ENCODE assay signal across 20 cellular contexts in the genomic region with DNA sequence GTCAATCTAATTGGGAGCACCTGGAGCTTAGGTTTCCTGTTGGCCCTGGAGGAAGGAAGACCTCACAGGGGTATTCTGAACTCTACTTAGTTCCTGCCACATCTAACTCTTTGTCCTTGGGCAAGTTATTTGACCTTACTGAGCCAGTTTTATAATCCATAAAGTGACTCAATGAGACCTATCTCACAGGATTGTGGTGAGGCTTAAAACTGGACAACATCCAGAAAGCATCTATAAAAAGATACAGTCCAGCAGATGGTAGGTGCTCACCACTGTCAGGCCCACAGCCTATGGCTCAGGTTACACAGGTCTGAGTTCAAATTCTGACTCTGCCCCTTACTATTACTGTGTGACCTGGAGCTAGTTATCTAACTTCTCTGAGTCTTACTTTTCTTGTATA. TPM values are rescaled to one million over a fixed set of nuclear protein-coding genes. Genes with fewer than 3 reads are reported as not detected.
DNase-seq lines count a peak whose midpoint lies in the region; ATAC-seq, FAIRE-seq and TF ChIP-seq lines count a peak whose summit lies in the region.
"Had no signal": no experiment of that assay in that cellular context is flagged by ENCODE, and none has a peak within 500 bp of the region (broad histone marks: within the 10 kb centered on the region; RNA-seq: fewer than 3 reads in every experiment).

No MANE protein-coding gene starts in this region.

- no peak overlapping the region for H2AFZ ChIP-seq in PC-3 (ENCODE audit: low read length)

- H3K9me3 Mint-ChIP-seq in MCF 10A (ENCODE audit: unreplicated experiment): no peaks in the 10 kb centered on the region
- H3K9me3 Mint-ChIP-seq: CD4-positive, CD25-positive, alpha-beta regulatory T cell had no signal

- no peak overlapping the region for H3K4me2 ChIP-seq in PC-3 (ENCODE audit: low read length)
- H3K4me2 ChIP-seq: A549 had no signal

- no peaks in the 10 kb centered on the region for H3K36me3 Mint-ChIP-seq in MCF 10A (ENCODE audit: insufficient read depth, unreplicated experiment)

- H3K79me2 ChIP-seq in PC-3 (ENCODE audit: low read length): no peaks in the 10 kb centered on the region

- H3K4me3 Mint-ChIP-seq in MCF 10A (ENCODE audit: unreplicated experiment): no peak overlapping the region
- H3K4me3 Mint-ChIP-seq: CD4-positive, CD25-positive, alpha-beta regulatory T cell had no signal

- no peak for FAIRE-seq in D721Med (lab: Jason Lieb, UNC)
- FAIRE-seq: A549 had no signal

- no peak for TF ChIP-seq POLR2A in breast epithelium (IDR thresholded peaks at IDR 0.05)
- TF ChIP-seq POLR2A in testis (IDR thresholded peaks at IDR 0.05): no peak

- intact Hi-C loops in MCF 10A (cut with micrococcal nuclease): no loop called here
- intact Hi-C loops in breast epithelium (cut with DNase I; ENCODE audit: low total_unique reads): no loop called here
- intact Hi-C loops in PC-3 (cut with micrococcal nuclease): no loop called here
- intact Hi-C loops in testis (cut with DNase I; ENCODE audit: low total_unique reads): no loop called here

- H3K9me3 ChIP-seq in breast epithelium (no peaks in the 10 kb centered on the region), PC-3 (ENCODE audit: low read length) (no peaks in the 10 kb centered on the region), testis (no peaks in the 10 kb centered on the region)
- H3K9me3 ChIP-seq: A549, MG63, Peyer's patch had no signal

- BruUV-seq in MCF 10A (replicated peaks; lab: Mats Ljungman, UMichigan): no TSS peak
- BruUV-seq in PC-3 (replicated peaks; lab: Mats Ljungman, UMichigan): no TSS peak

- no peaks in the 10 kb centered on the region for H3K4me1 Mint-ChIP-seq in MCF 10A (ENCODE audit: insufficient read depth, unreplicated experiment)

- DNase-seq in MCF 10A (ENCODE audit: unreplicated experiment) (peak; percentile 11), breast epithelium (ENCODE audit: low spot score in 2 of 2) (no peak), PC-3 (peak; percentile 18), choroid plexus epithelial cell (ENCODE audit: low read depth) (peak; percentile 56), testis (no peak), NCI-H2196 treated with DMSO at 0.1 percent for 48 hours (lab: John Stamatoyannopoulos, UW; ENCODE audit: unreplicated experiment) (no peak), D721Med (ENCODE audit: insufficient read length, low spot score) (no peak), iPS-NIHi7 (ENCODE audit: extremely low spot score) (no peak)
- DNase-seq: Calu3; CD4-positive, CD25-positive, alpha-beta regulatory T cell; H7; KBM-7; MG63; NCI-H1092 treated with DMSO at 0.1 percent for 48 hours; NCI-H1694 treated with DMSO at 0.1 percent for 48 hours; NCI-H446 treated with DMSO at 0.1 percent for 48 hours; NCI-H748 treated with DMSO at 0.1 percent for 48 hours; Peyer's patch; SHP77 treated with DMSO at 0.1 percent for 48 hours had no signal

- no peaks in the 10 kb centered on the region for H3F3A ChIP-seq in PC-3 (ENCODE audit: low read length, unreplicated experiment)

- no peak overlapping the region for H3K9ac ChIP-seq in PC-3 (ENCODE audit: low read length)

- ATAC-seq in PC-3: peak; percentile 61
- ATAC-seq: A549 had no signal

- H3K4me3 ChIP-seq in breast epithelium (no peak overlapping the region), PC-3 (ENCODE audit: low read length) (no peak overlapping the region), choroid plexus epithelial cell (ENCODE audit: low read depth, low read length) (no peak overlapping the region), testis (no peak overlapping the region)
- H3K4me3 ChIP-seq: A549, MG63, Peyer's patch had no signal

- no peaks in the 10 kb centered on the region for H3K4me1 ChIP-seq in breast epithelium
- H3K4me1 ChIP-seq in PC-3 (ENCODE audit: insufficient read depth, low read length): no peaks in the 10 kb centered on the region
- H3K4me1 ChIP-seq in testis: peaks cover 28% of the 10 kb centered on the region
- H3K4me1 ChIP-seq: A549, Peyer's patch had no signal

- H3K27ac Mint-ChIP-seq in MCF 10A (ENCODE audit: low read depth, unreplicated experiment): no peak overlapping the region
- H3K27ac Mint-ChIP-seq: CD4-positive, CD25-positive, alpha-beta regulatory T cell had no signal

- no peaks in the 10 kb centered on the region for H3K9me2 ChIP-seq in PC-3 (replicated peaks; ENCODE audit: low read length)

- H3K36me3 ChIP-seq in breast epithelium (no peaks in the 10 kb centered on the region), PC-3 (ENCODE audit: low read depth, low read length) (no peaks in the 10 kb centered on the region), testis (ENCODE audit: low read depth, missing control alignments) (no peaks in the 10 kb centered on the region)
- H3K36me3 ChIP-seq: MG63, Peyer's patch had no signal

- H3K27me3 ChIP-seq in breast epithelium (no peaks in the 10 kb centered on the region), PC-3 (ENCODE audit: low read length) (no peaks in the 10 kb centered on the region), testis (no peaks in the 10 kb centered on the region)
- H3K27me3 ChIP-seq: MG63, Peyer's patch had no signal

- TF ChIP-seq CTCF in MCF 10A (IDR thresholded peaks at IDR 0.05; ENCODE audit: unreplicated experiment): no peak
- TF ChIP-seq CTCF in breast epithelium (IDR thresholded peaks at IDR 0.05): no peak
- TF ChIP-seq CTCF in PC-3 (conservative IDR thresholded peaks at IDR 0.05; ENCODE audit: low read depth, low read length): no peak
- no peak for TF ChIP-seq CTCF in choroid plexus epithelial cell (conservative IDR thresholded peaks at IDR 0.05; ENCODE audit: low read depth, low read length)
- no peak for TF ChIP-seq CTCF in testis (IDR thresholded peaks at IDR 0.05)
- no peak for TF ChIP-seq CTCF in D721Med (IDR thresholded peaks at IDR 0.05; ENCODE audit: insufficient read depth, missing control alignments)

- no peaks in the 10 kb centered on the region for H3K27me3 Mint-ChIP-seq in MCF 10A (ENCODE audit: insufficient read depth, unreplicated experiment)
- H3K27me3 Mint-ChIP-seq: CD4-positive, CD25-positive, alpha-beta regulatory T cell had no signal

- H3K27ac ChIP-seq in breast epithelium: no peak overlapping the region
- H3K27ac ChIP-seq in PC-3 (ENCODE audit: low read length): no peak overlapping the region
- peak overlapping the region; percentile 38 to 68 for H3K27ac ChIP-seq in testis
- H3K27ac ChIP-seq: A549, Peyer's patch had no signal

- no peaks in the 10 kb centered on the region for H4K20me1 ChIP-seq in PC-3 (ENCODE audit: low read length)

- CTCF ChIA-PET in MCF 10A (lab: Yijun Ruan, JAX) (interaction anchor here (0.6 to 1.3 kb wide), 3 partner anchors 13 to 903 kb away, joined by 3 to 9 read pairs (median 6); no protein-coding TSS in a partner anchor), PC-3 (lab: Charles Lee) (no interaction called here)

- POLR2A ChIA-PET in MCF 10A (lab: Yijun Ruan, JAX) (no interaction called here), PC-3 (lab: Charles Lee; ENCODE audit: unreplicated experiment) (interaction anchor here (0.6 kb wide), 1 partner anchor 13 kb away, joined by 4 read pairs; no protein-coding TSS in a partner anchor)

RNA-seq across cellular contexts. Expression of a gene that starts 23.3 kb away (rescaled TPM):
- total RNA-seq in MCF 10A (2022) (not detected in 2 replicates), breast epithelium (not detected), PC-3 (2014; rRNA removed) (not detected in 2 replicates), testis (1 to 10 TPM; 4.3 to 8.4 TPM)
- polyA plus RNA-seq in testis (ENCODE audit: insufficient read depth, low read depth, low replicate concordance): 4.7 TPM
- total RNA-seq: Calu3; CD4-positive, CD25-positive, alpha-beta regulatory T cell; Peyer's patch had no signal
- polyA plus RNA-seq: A549; CD4-positive, CD25-positive, alpha-beta regulatory T cell had no signal

Comparison
In these comparisons a context has a peak if more than half of its experiments do, and no peak if none do; other contexts are left out.
1. DNase-seq: peak in MCF 10A (single experiment), PC-3 (single experiment) and choroid plexus epithelial cell (single experiment); none in breast epithelium (0 of 2), testis (single experiment), NCI-H2196 treated with DMSO at 0.1 percent for 48 hours (single experiment), D721Med (single experiment) and iPS-NIHi7 (single experiment).
2. H3K27ac ChIP-seq: peak in testis (2 of 2); none in breast epithelium (0 of 2) and PC-3 (single experiment).